13 cellular contexts compared by ENCODE assay signal in genomic region chr3:105537371-105538075, GRCh38.
"Had no signal": no experiment of that assay in that cellular context is flagged by ENCODE, and none has a peak within 500 bp of the region (broad histone marks: within the 10 kb centered on the region; RNA-seq: fewer than 3 reads in every experiment).

No MANE protein-coding gene starts in this region.

- H3K27me3 ChIP-seq: uterus had no signal

- DNase-seq: activated CD4-positive, alpha-beta T cell treated with anti-CD3 and anti-CD28 coated beads for 4 hours; activated CD8-positive, alpha-beta T cell treated with anti-CD3 and anti-CD28 coated beads for 36 hours; activated effector memory CD4-positive, alpha-beta T cell treated with Interleukin-2 at 50 U/mL for 16 hours; activated T-cell treated with anti-CD3 and anti-CD28 coated beads, Interleukin-2, amount 50 U/mL, for 4 hours; amniotic stem cell; effector CD8-positive, alpha-beta T cell; naive thymus-derived CD8-positive, alpha-beta T cell; T-helper 2 cell; uterus had no signal

- H3K36me3 ChIP-seq: uterus had no signal

- H3K4me3 Mint-ChIP-seq: activated CD8-positive, alpha-beta T cell treated with anti-CD3 and anti-CD28 coated beads for 36 hours; activated naive CD4-positive, alpha-beta T cell treated with anti-CD3 and anti-CD28 coated beads, Interleukin-2, amount 50 U/mL, for 24 hours; activated T-cell treated with anti-CD3 and anti-CD28 coated beads, Interleukin-2, amount 50 U/mL, for 4 hours; brain; naive thymus-derived CD8-positive, alpha-beta T cell; stimulated activated memory B cell treated with anti-CD40 and anti-IgM and Interleukin-4, amounts not matched to agents 10 μg/mL and 1 μg/mL and 100 μg/mL, for 72 hours; WTC11 had no signal

- H3K9me3 ChIP-seq: uterus had no signal

- H3K4me1 ChIP-seq: uterus had no signal

- H3K4me3 ChIP-seq: uterus had no signal

- H3K9me3 Mint-ChIP-seq: activated CD8-positive, alpha-beta T cell treated with anti-CD3 and anti-CD28 coated beads for 36 hours; activated naive CD4-positive, alpha-beta T cell treated with anti-CD3 and anti-CD28 coated beads, Interleukin-2, amount 50 U/mL, for 24 hours; activated T-cell treated with anti-CD3 and anti-CD28 coated beads, Interleukin-2, amount 50 U/mL, for 4 hours; brain; naive thymus-derived CD8-positive, alpha-beta T cell; stimulated activated memory B cell treated with anti-CD40 and anti-IgM and Interleukin-4, amounts not matched to agents 10 μg/mL and 1 μg/mL and 100 μg/mL, for 72 hours; WTC11 had no signal

- H3K36me3 Mint-ChIP-seq: brain, WTC11 had no signal

- H3K27me3 Mint-ChIP-seq: activated CD8-positive, alpha-beta T cell treated with anti-CD3 and anti-CD28 coated beads for 36 hours; activated naive CD4-positive, alpha-beta T cell treated with anti-CD3 and anti-CD28 coated beads, Interleukin-2, amount 50 U/mL, for 24 hours; naive thymus-derived CD8-positive, alpha-beta T cell; stimulated activated memory B cell treated with anti-CD40 and anti-IgM and Interleukin-4, amounts not matched to agents 10 μg/mL and 1 μg/mL and 100 μg/mL, for 72 hours had no signal

- ATAC-seq: activated CD8-positive, alpha-beta T cell treated with anti-CD3 and anti-CD28 coated beads for 36 hours; activated T-cell treated with anti-CD3 and anti-CD28 coated beads, Interleukin-2, amount 50 U/mL, for 4 hours; naive thymus-derived CD8-positive, alpha-beta T cell; stimulated activated memory B cell treated with anti-CD40 and anti-IgM and Interleukin-4, amounts not matched to agents 10 μg/mL and 1 μg/mL and 100 μg/mL, for 72 hours; WTC11 had no signal

- H3K4me1 Mint-ChIP-seq: activated naive CD4-positive, alpha-beta T cell treated with anti-CD3 and anti-CD28 coated beads, Interleukin-2, amount 50 U/mL, for 24 hours; brain; naive thymus-derived CD8-positive, alpha-beta T cell; stimulated activated memory B cell treated with anti-CD40 and anti-IgM and Interleukin-4, amounts not matched to agents 10 μg/mL and 1 μg/mL and 100 μg/mL, for 72 hours had no signal

- H3K27ac Mint-ChIP-seq: activated CD8-positive, alpha-beta T cell treated with anti-CD3 and anti-CD28 coated beads for 36 hours; activated naive CD4-positive, alpha-beta T cell treated with anti-CD3 and anti-CD28 coated beads, Interleukin-2, amount 50 U/mL, for 24 hours; brain; naive thymus-derived CD8-positive, alpha-beta T cell; stimulated activated memory B cell treated with anti-CD40 and anti-IgM and Interleukin-4, amounts not matched to agents 10 μg/mL and 1 μg/mL and 100 μg/mL, for 72 hours had no signal

- H3K27ac ChIP-seq: uterus had no signal
